Comparison of ENCODE assay signal across 33 cellular contexts in genomic region chr6:26588965-26589364, GRCh38.
"Had no signal": no experiment of that assay in that cellular context is flagged by ENCODE, and none has a peak within 500 bp of the region (broad histone marks: within the 10 kb centered on the region; RNA-seq: fewer than 3 reads in every experiment).

No MANE protein-coding gene starts in this region.

- H3K9me3 ChIP-seq: adrenal gland, ascending aorta, body of pancreas, breast epithelium had no signal

- FAIRE-seq: astrocyte, bronchial epithelial cell had no signal

- DNase-seq: activated effector memory CD4-positive, alpha-beta T cell treated with anti-CD3 and anti-CD28 coated beads, Interleukin-2, amount 50 U/mL, for 16 hours; activated effector memory CD4-positive, alpha-beta T cell treated with Interleukin-2 at 50 U/mL for 16 hours; activated gamma-delta T cell; activated gamma-delta T cell treated with Interleukin-2 at 50 U/mL for 16 hours; activated naive CD4-positive, alpha-beta T cell; activated naive CD4-positive, alpha-beta T cell treated with anti-CD3 and anti-CD28 coated beads for 36 hours; activated naive CD4-positive, alpha-beta T cell treated with anti-CD3 and anti-CD28 coated beads, Interleukin-2, amount 10 ng/mL, durations not matched to agents 7 days and 5 days; activated naive CD4-positive, alpha-beta T cell treated with anti-CD3 and anti-CD28 coated beads, Interleukin-2, amount 50 U/mL, for 16 hours; activated naive CD4-positive, alpha-beta T cell treated with Interleukin-2 at 50 U/mL for 16 hours; activated naive CD8-positive, alpha-beta T cell treated with anti-CD3 and anti-CD28 coated beads for 36 hours; activated naive CD8-positive, alpha-beta T cell treated with anti-CD3 and anti-CD28 coated beads, Interleukin-2, amount 10 ng/mL, durations not matched to agents 7 days and 5 days; activated naive CD8-positive, alpha-beta T cell treated with anti-CD3 and anti-CD28 coated beads, Interleukin-2, amount 50 U/mL, for 24 hours; activated T-cell treated with anti-CD3 and anti-CD28 coated beads, Interleukin-2, amount 50 U/mL, for 24 hours; activated T-cell treated with anti-CD3 and anti-CD28 coated beads, Interleukin-2, amount 50 U/mL, for 4 hours; activated T-cell treated with anti-CD3 and anti-CD28 coated beads, Interleukin-2, amount 50 U/mL, for 48 hours; activated T-cell treated with anti-CD3 and anti-CD28 coated beads, Interleukin-2, amount 50 U/mL, for 72 hours; adrenal gland; amniotic stem cell; amygdala; anterior cingulate cortex; aorta; body of pancreas; brain microvascular endothelial cell; caudate nucleus; central memory CD4-positive, alpha-beta T cell; cerebellar nuclear complex had no signal

- H3K27me3 ChIP-seq: body of pancreas had no signal

- ATAC-seq: activated naive CD4-positive, alpha-beta T cell treated with anti-CD3 and anti-CD28 coated beads, Interleukin-2, amount 50 U/mL, for 72 hours; activated naive CD8-positive, alpha-beta T cell treated with anti-CD3 and anti-CD28 coated beads, Interleukin-2, amount 50 U/mL, for 24 hours; activated T-cell treated with anti-CD3 and anti-CD28 coated beads, Interleukin-2, amount 50 U/mL, for 4 hours; activated T-cell treated with anti-CD3 and anti-CD28 coated beads, Interleukin-2, amount 50 U/mL, for 72 hours; activated T-helper 17 cell treated with anti-CD3 and anti-CD28 coated beads, Interleukin-2, amount 50 U/mL, for 72 hours; body of pancreas had no signal

- H3K4me1 ChIP-seq: adrenal gland, ascending aorta, body of pancreas, breast epithelium had no signal

- H3K36me3 ChIP-seq: adrenal gland, ascending aorta, brain microvascular endothelial cell, breast epithelium, cardiac muscle cell had no signal

- H3K27ac ChIP-seq: adrenal gland, ascending aorta, body of pancreas, brain microvascular endothelial cell, breast epithelium, cardiac muscle cell had no signal

- H3K4me3 ChIP-seq: adrenal gland, ascending aorta, body of pancreas, breast epithelium, cardiac muscle cell had no signal
